ENCODE assay signal across 19 cellular contexts in genomic region chr12:64229796-64230195, GRCh38.
"Had no signal": no experiment of that assay in that cellular context is flagged by ENCODE, and none has a peak within 500 bp of the region (broad histone marks: within the 10 kb centered on the region; RNA-seq: fewer than 3 reads in every experiment).

No MANE protein-coding gene starts in this region.

- H3K9me3 ChIP-seq: breast epithelium, esophagus muscularis mucosa, gastrocnemius medialis, right atrium auricular region, thoracic aorta, transverse colon had no signal

- H3K4me3 ChIP-seq: breast epithelium, esophagus muscularis mucosa, gastrocnemius medialis, right atrium auricular region, thoracic aorta, transverse colon had no signal

- DNase-seq: central memory CD4-positive, alpha-beta T cell; cortex of kidney; effector memory CD4-positive, alpha-beta T cell; gastrocnemius medialis; glutamatergic neuron; kidney glomerular epithelial cell; naive B cell; small intestine; stimulated activated CD4-positive, alpha-beta T cell treated with anti-CD3 and anti-CD28 coated beads, Interleukin-12 subunit alpha, Interleukin-12 subunit beta, amount 100 ng/mL, for 4 hours; stimulated activated CD4-positive, alpha-beta T cell treated with anti-CD3 and anti-CD28 coated beads, Interleukin-2, amount 100 ng/mL, for 48 hours; stimulated activated CD8-positive, alpha-beta memory T cell treated with anti-CD3 and anti-CD28 coated beads, Interleukin-4, amount 100 ng/mL, for 48 hours; stimulated activated naive CD8-positive, alpha-beta T cell treated with anti-CD3 and anti-CD28 coated beads, Interleukin-15, Interleukin-2, amounts not matched to agents 100 U/mL and 50 U/mL, for 24 hours; transverse colon had no signal

- H3K27me3 ChIP-seq: breast epithelium, esophagus muscularis mucosa, gastrocnemius medialis, right atrium auricular region, transverse colon had no signal

- H3K4me1 ChIP-seq: breast epithelium, esophagus muscularis mucosa, gastrocnemius medialis, parathyroid adenoma, right atrium auricular region, transverse colon had no signal

- H3K36me3 ChIP-seq: breast epithelium, esophagus muscularis mucosa, gastrocnemius medialis, right atrium auricular region, thoracic aorta, transverse colon had no signal

- H3K27ac ChIP-seq: breast epithelium, epithelial cell of prostate, esophagus muscularis mucosa, gastrocnemius medialis, parathyroid adenoma, right atrium auricular region, thoracic aorta, transverse colon had no signal
